1 cellular context compared by ENCODE assay signal in genomic region chr10:48879476-48879875, GRCh38.
TF ChIP-seq lines count a peak whose summit lies in the region.

No MANE protein-coding gene starts in this region.

TF ChIP-seq in H1, 55 proteins besides CTCF, POLR2A, EP300 and RAD21 (continued from another document):
- TF ChIP-seq FOSL1 (IDR thresholded peaks at IDR 0.05; ENCODE audit: insufficient read depth, low read depth, low read length) (no peak), TAF7 (optimal IDR thresholded peaks at IDR 0.05; ENCODE audit: borderline replicate concordance, low read depth, low read length) (no peak), TCF12 (IDR thresholded peaks at IDR 0.05; ENCODE audit: low read depth, low read length) (no peak), TBP (IDR thresholded peaks at IDR 0.05; ENCODE audit: low read depth, low read length) (no peak), RBBP5 (IDR thresholded peaks at IDR 0.05; ENCODE audit: borderline replicate concordance, low read depth, low read length) (no peak), HDAC6 (IDR thresholded peaks at IDR 0.05; ENCODE audit: low read depth, low read length) (no peak)
TF ChIP-seq in H1: peak in this region for 0.
